28 cellular contexts compared by ENCODE assay signal in genomic region chr5:16471387-16471786, GRCh38.
"Had no signal": no experiment of that assay in that cellular context is flagged by ENCODE, and none has a peak within 500 bp of the region (broad histone marks: within the 10 kb centered on the region; RNA-seq: fewer than 3 reads in every experiment).

No MANE protein-coding gene starts in this region.

- H3K27ac Mint-ChIP-seq: activated CD8-positive, alpha-beta T cell treated with anti-CD3 and anti-CD28 coated beads for 36 hours; activated T-cell treated with anti-CD3 and anti-CD28 coated beads, Interleukin-2, amount 50 U/mL, for 72 hours; activated T-helper 2 cell treated with anti-CD3 and anti-CD28 coated beads, Interferon-gamma antibody, Interleukin-2, Interleukin-4, amounts not matched to agents 10 μg/mL and 5 μg/mL and 100 μg/mL, durations not matched to agents 14 hours and 24 hours and 36 hours had no signal

- FAIRE-seq: astrocyte had no signal

- ATAC-seq: activated CD4-positive, CD25-positive, alpha-beta regulatory T cell treated with anti-CD3 and anti-CD28 coated beads, Interleukin-2, amount 50 U/mL, for 24 hours; activated CD8-positive, alpha-beta T cell treated with anti-CD3 and anti-CD28 coated beads for 36 hours; activated T-cell treated with anti-CD3 and anti-CD28 coated beads, Interleukin-2, amount 50 U/mL, for 72 hours; Panc1; Right ventricle myocardium inferior had no signal

- H3K4me3 ChIP-seq: cardiac muscle cell, SK-N-MC had no signal

- DNase-seq: activated CD4-positive, alpha-beta T cell treated with anti-CD3 and anti-CD28 coated beads for 4 hours; activated CD8-positive, alpha-beta memory T cell treated with anti-CD3 and anti-CD28 coated beads, Interleukin-2, amount 50 U/mL, for 4 hours; activated CD8-positive, alpha-beta T cell treated with anti-CD3 and anti-CD28 coated beads for 36 hours; activated gamma-delta T cell treated with Interleukin-2 at 50 U/mL for 16 hours; activated naive CD4-positive, alpha-beta T cell treated with anti-CD3 and anti-CD28 coated beads, Interleukin-2, amount 50 U/mL, for 16 hours; activated T-cell treated with anti-CD3 and anti-CD28 coated beads, Interleukin-2, amount 50 U/mL, for 72 hours; amygdala; brain microvascular endothelial cell; KG1; NCI-H1092; NCI-H1417; NCI-H1694; NCI-H2029; NCI-H2107; NCI-H2171 treated with DMSO at 0.1 percent for 48 hours; NCI-H226; NCI-H510A treated with DMSO at 0.1 percent for 48 hours; NK-92 treated with Interleukin-12 subunit alpha and Interleukin-12 subunit beta, amount 100 ng/mL, for 24 hours; OCI-M1; RPMI8226; T-helper 1 cell had no signal

- H3K27ac ChIP-seq: brain microvascular endothelial cell, cardiac muscle cell, SK-N-MC had no signal

- H3K4me3 Mint-ChIP-seq: activated CD8-positive, alpha-beta T cell treated with anti-CD3 and anti-CD28 coated beads for 36 hours; activated T-cell treated with anti-CD3 and anti-CD28 coated beads, Interleukin-2, amount 50 U/mL, for 72 hours had no signal

- H3K9me3 Mint-ChIP-seq: activated CD8-positive, alpha-beta T cell treated with anti-CD3 and anti-CD28 coated beads for 36 hours; activated T-cell treated with anti-CD3 and anti-CD28 coated beads, Interleukin-2, amount 50 U/mL, for 72 hours; activated T-helper 2 cell treated with anti-CD3 and anti-CD28 coated beads, Interferon-gamma antibody, Interleukin-2, Interleukin-4, amounts not matched to agents 10 μg/mL and 5 μg/mL and 100 μg/mL, durations not matched to agents 14 hours and 24 hours and 36 hours had no signal

- H3K27me3 ChIP-seq: brain microvascular endothelial cell, cardiac muscle cell had no signal

- H3K27me3 Mint-ChIP-seq: activated CD8-positive, alpha-beta T cell treated with anti-CD3 and anti-CD28 coated beads for 36 hours had no signal

- H3K36me3 ChIP-seq: brain microvascular endothelial cell, cardiac muscle cell had no signal
